ENCODE assay signal across 17 cellular contexts in the genomic region with DNA sequence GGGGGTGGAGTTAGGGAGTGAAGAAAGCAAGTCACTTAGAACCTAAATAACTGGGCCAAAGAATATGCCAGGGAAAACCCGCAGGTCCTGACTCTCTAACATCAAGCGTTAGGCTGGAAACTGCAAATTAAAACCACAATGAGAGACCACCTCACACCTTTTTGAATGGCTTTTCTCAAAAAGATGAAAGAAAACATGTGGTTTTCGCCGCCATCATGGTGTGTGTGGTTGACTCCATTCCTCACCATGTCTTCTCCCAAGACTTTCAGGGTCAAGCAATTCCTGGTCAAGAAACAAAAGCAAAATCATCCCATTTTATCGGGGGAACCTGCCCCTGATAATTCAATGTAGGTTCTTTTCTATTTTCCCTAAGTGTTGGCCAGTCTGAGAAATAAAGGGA.
DNase-seq lines count a peak whose midpoint lies in the region; TF ChIP-seq lines count a peak whose summit lies in the region.
"Had no signal": no experiment of that assay in that cellular context is flagged by ENCODE, and none has a peak within 500 bp of the region (broad histone marks: within the 10 kb centered on the region; RNA-seq: fewer than 3 reads in every experiment).

No MANE protein-coding gene starts in this region.

- CTCF ChIA-PET in CD4-positive, alpha-beta memory T cell (lab: Charles Lee; ENCODE audit: partially characterized antibody) = no interaction called here

- no peaks in the 10 kb centered on the region for H3K27me3 ChIP-seq in CD4-positive, alpha-beta memory T cell (ENCODE audit: insufficient read depth, low read length)
- H3K27me3 ChIP-seq in HUES6 (ENCODE audit: control insufficient read depth, insufficient read depth, low read length) (no peaks in the 10 kb centered on the region), iPS-20b (ENCODE audit: insufficient read depth, low read length) (no peaks in the 10 kb centered on the region)

- intact Hi-C loops in CD4-positive, alpha-beta memory T cell (cut with micrococcal nuclease) = no loop called here

- H3K36me3 Mint-ChIP-seq in CD4-positive, alpha-beta memory T cell = peaks cover 53 to 62% of the 10 kb centered on the region in 2 donors
- H3K36me3 Mint-ChIP-seq in neural crest cell (ENCODE audit: low read depth) = no peaks in the 10 kb centered on the region

- no peaks in the 10 kb centered on the region for H3K9me3 ChIP-seq in CD4-positive, alpha-beta memory T cell (ENCODE audit: control insufficient read depth in 1 of 2, low read length in 2 of 2)
- peaks cover 13% of the 10 kb centered on the region; the same call in 1 of the 2 replicates for H3K9me3 ChIP-seq in HUES6 (ENCODE audit: control insufficient read depth, insufficient read depth, low read depth, low read length)
- H3K9me3 ChIP-seq in iPS-20b (ENCODE audit: insufficient read depth, low read depth, low read length) = no peaks in the 10 kb centered on the region

- DNase-seq in CD4-positive, alpha-beta memory T cell = no peak
- DNase-seq in neural crest cell (ENCODE audit: low read depth, low spot score) = no peak
- DNase-seq in Kasumi-1 (lab: John Stamatoyannopoulos, UW) = no peak
- no peak for DNase-seq in NCI-H2029 treated with DMSO at 0.1 percent for 48 hours (lab: John Stamatoyannopoulos, UW)
- no peak for DNase-seq in stimulated activated CD4-positive, alpha-beta T cell treated with anti-CD3 and anti-CD28 coated beads, Interleukin-2, amount 100 ng/mL, for 24 hours
- DNase-seq: C1 segment of cervical spinal cord, MV-4-11, NCI-H1417, NCI-H187 treated with DMSO at 0.1 percent for 48 hours, NCI-H446, NCI-H69, OCI-M1, RPMI8226, SIG-M5 had no signal

- H3K36me3 ChIP-seq in CD4-positive, alpha-beta memory T cell (ENCODE audit: insufficient read depth, low read length) = peaks cover 3% of the 10 kb centered on the region
- H3K36me3 ChIP-seq in HUES6 (ENCODE audit: control insufficient read depth, insufficient read depth, low read length) = no peaks in the 10 kb centered on the region
- no peaks in the 10 kb centered on the region for H3K36me3 ChIP-seq in iPS-20b (ENCODE audit: insufficient read depth, low read depth, low read length)

- H3K4me1 Mint-ChIP-seq in CD4-positive, alpha-beta memory T cell = peaks cover 33 to 81% (median 52%) of the 10 kb centered on the region in 4 donors
- H3K4me1 Mint-ChIP-seq in neural crest cell = peaks cover 16% of the 10 kb centered on the region

- no peaks in the 10 kb centered on the region for H3K9me3 Mint-ChIP-seq in CD4-positive, alpha-beta memory T cell
- peaks cover 3% of the 10 kb centered on the region for H3K9me3 Mint-ChIP-seq in neural crest cell

- peak overlapping the region in 5 of 7 donors; percentile 10 to 86 (median 32) for H3K27ac Mint-ChIP-seq in CD4-positive, alpha-beta memory T cell
- H3K27ac Mint-ChIP-seq in neural crest cell (ENCODE audit: unreplicated experiment) = peak overlapping the region; percentile 41

- H3K27ac ChIP-seq in CD4-positive, alpha-beta memory T cell (ENCODE audit: low read depth, low read length) = no peak overlapping the region
- H3K27ac ChIP-seq in HUES6 (ENCODE audit: low read depth, low read length) (peak overlapping the region; percentile 73; the same call in 1 of the 2 replicates), iPS-20b (ENCODE audit: low read length) (peak overlapping the region; percentile 95)

- peak overlapping the region; percentile 33 for H3K9ac ChIP-seq in HUES6 (ENCODE audit: low read length)
- no peak overlapping the region; the same call in 1 of the 2 replicates for H3K9ac ChIP-seq in iPS-20b (ENCODE audit: low read depth, low read length)

- no peak overlapping the region for H3K4me3 ChIP-seq in CD4-positive, alpha-beta memory T cell (ENCODE audit: low read length in 2 of 2)
- H3K4me3 ChIP-seq in HUES6 (ENCODE audit: low read depth, low read length) (no peak overlapping the region), iPS-20b (ENCODE audit: low read length) (no peak overlapping the region)
- H3K4me3 ChIP-seq: K562 had no signal

- H3K27me3 Mint-ChIP-seq in CD4-positive, alpha-beta memory T cell = no peaks in the 10 kb centered on the region
- H3K27me3 Mint-ChIP-seq in neural crest cell (ENCODE audit: low read depth) = no peaks in the 10 kb centered on the region

- H3K4me1 ChIP-seq in CD4-positive, alpha-beta memory T cell (ENCODE audit: insufficient read depth, low read length) = peaks cover 11% of the 10 kb centered on the region
- peaks cover 9% of the 10 kb centered on the region; the same call in 1 of the 2 replicates for H3K4me1 ChIP-seq in HUES6 (ENCODE audit: control insufficient read depth, insufficient read depth, low read length)
- peaks cover 13% of the 10 kb centered on the region for H3K4me1 ChIP-seq in iPS-20b (ENCODE audit: insufficient read depth, low read length)

- POLR2A ChIA-PET in CD4-positive, alpha-beta memory T cell (lab: Charles Lee; ENCODE audit: partially characterized antibody) = no interaction called here

- TF ChIP-seq CTCF in neural crest cell (conservative IDR thresholded peaks at IDR 0.05) = no peak

- H3K4me3 Mint-ChIP-seq in CD4-positive, alpha-beta memory T cell = no peak overlapping the region
- H3K4me3 Mint-ChIP-seq in neural crest cell = no peak overlapping the region
